Comparison of ENCODE assay signal across 13 cellular contexts in genomic region chr20:32201977-32202363, GRCh38. TPM values are rescaled to one million over a fixed set of nuclear protein-coding genes. Genes with fewer than 3 reads are reported as not detected.
A peak's percentile ranks its signal among the peaks of the same experiment; 100 is the strongest.
DNase-seq lines count a peak whose midpoint lies in the region; TF ChIP-seq lines count a peak whose summit lies in the region.
"Had no signal": no experiment of that assay in that cellular context is flagged by ENCODE, and none has a peak within 500 bp of the region (broad histone marks: within the 10 kb centered on the region; RNA-seq: fewer than 3 reads in every experiment).

No MANE protein-coding gene starts in this region.

- no peaks in the 10 kb centered on the region for H3K9me3 Mint-ChIP-seq in CD8-positive, alpha-beta memory T cell
- H3K9me3 Mint-ChIP-seq in HFFc6 (no peaks in the 10 kb centered on the region), progenitor cell of endocrine pancreas (ENCODE audit: low read depth) (no peaks in the 10 kb centered on the region), glutamatergic neuron (ENCODE audit: unreplicated experiment) (peaks cover 4% of the 10 kb centered on the region)
- H3K9me3 Mint-ChIP-seq: naive B cell had no signal

- H3K4me3 ChIP-seq in CD8-positive, alpha-beta memory T cell (ENCODE audit: low read length): no peak overlapping the region
- no peak overlapping the region for H3K4me3 ChIP-seq in choroid plexus epithelial cell (ENCODE audit: low read depth, low read length)
- H3K4me3 ChIP-seq: esophagus muscularis mucosa had no signal

- peaks cover 48 to 79% (median 56%) of the 10 kb centered on the region in 3 donors for H3K4me1 Mint-ChIP-seq in CD8-positive, alpha-beta memory T cell
- H3K4me1 Mint-ChIP-seq in HFFc6 (ENCODE audit: low read depth) (peaks cover 57% of the 10 kb centered on the region), progenitor cell of endocrine pancreas (ENCODE audit: low read depth) (peaks cover 38% of the 10 kb centered on the region), glutamatergic neuron (ENCODE audit: low read depth, unreplicated experiment) (peaks cover 40% of the 10 kb centered on the region)

- peaks cover 0 to 71% (median 5%) of the 10 kb centered on the region in 3 donors for H3K36me3 Mint-ChIP-seq in CD8-positive, alpha-beta memory T cell
- peaks cover 15% of the 10 kb centered on the region; the same call in 1 of the 2 replicates for H3K36me3 Mint-ChIP-seq in HFFc6 (ENCODE audit: low read depth)
- peaks cover 20% of the 10 kb centered on the region for H3K36me3 Mint-ChIP-seq in progenitor cell of endocrine pancreas (ENCODE audit: insufficient read depth)
- no peaks in the 10 kb centered on the region for H3K36me3 Mint-ChIP-seq in glutamatergic neuron (ENCODE audit: unreplicated experiment)

- no peak overlapping the region for H3K4me3 Mint-ChIP-seq in CD8-positive, alpha-beta memory T cell
- H3K4me3 Mint-ChIP-seq in HFFc6 (no peak overlapping the region), progenitor cell of endocrine pancreas (ENCODE audit: low read depth) (no peak overlapping the region), glutamatergic neuron (ENCODE audit: unreplicated experiment) (no peak overlapping the region)

- CTCF ChIA-PET in CD8-positive, alpha-beta memory T cell (lab: Charles Lee): no interaction called here

- DNase-seq in CD8-positive, alpha-beta memory T cell: no peak
- DNase-seq in HFFc6: no peak
- DNase-seq in choroid plexus epithelial cell (ENCODE audit: low read depth): peak; percentile 16
- no peak for DNase-seq in progenitor cell of endocrine pancreas (ENCODE audit: low spot score, unreplicated experiment)
- no peak for DNase-seq in GOT3 (lab: John Stamatoyannopoulos, UW)
- no peak for DNase-seq in middle frontal gyrus (ENCODE audit: extremely low spot score, low spot score)
- DNase-seq in glutamatergic neuron: no peak
- DNase-seq: activated CD4-positive, alpha-beta T cell treated with anti-CD3 and anti-CD28 coated beads for 48 hours; COR-L47; islet precursor cell; naive B cell; NCI-H1092 treated with DMSO at 0.1 percent for 48 hours had no signal

- H3K27me3 Mint-ChIP-seq in CD8-positive, alpha-beta memory T cell: no peaks in the 10 kb centered on the region
- no peaks in the 10 kb centered on the region; the same call in none of the 2 replicates for H3K27me3 Mint-ChIP-seq in HFFc6 (ENCODE audit: insufficient read depth)
- H3K27me3 Mint-ChIP-seq in progenitor cell of endocrine pancreas: no peaks in the 10 kb centered on the region
- peaks cover 4% of the 10 kb centered on the region for H3K27me3 Mint-ChIP-seq in glutamatergic neuron (ENCODE audit: unreplicated experiment)
- H3K27me3 Mint-ChIP-seq: naive B cell had no signal

- peaks cover 27% of the 10 kb centered on the region for H3K36me3 ChIP-seq in CD8-positive, alpha-beta memory T cell (ENCODE audit: insufficient read depth, low read length)

- H3K4me1 ChIP-seq in CD8-positive, alpha-beta memory T cell (ENCODE audit: insufficient read depth, low read length): peaks cover 39% of the 10 kb centered on the region

- POLR2A ChIA-PET in CD8-positive, alpha-beta memory T cell (lab: Charles Lee): no interaction called here

- H3K27me3 ChIP-seq in CD8-positive, alpha-beta memory T cell (ENCODE audit: insufficient read depth, low read length, poor library complexity, severe bottlenecking): no peaks in the 10 kb centered on the region
- H3K27me3 ChIP-seq: esophagus muscularis mucosa had no signal

- TF ChIP-seq CTCF in HFFc6 (IDR thresholded peaks at IDR 0.05) (no peak), choroid plexus epithelial cell (conservative IDR thresholded peaks at IDR 0.05; ENCODE audit: low read depth, low read length) (no peak), progenitor cell of endocrine pancreas (IDR thresholded peaks at IDR 0.05; ENCODE audit: unreplicated experiment) (no peak), glutamatergic neuron (IDR thresholded peaks at IDR 0.05; ENCODE audit: partially characterized antibody, unreplicated experiment) (no peak)

- H3K27ac Mint-ChIP-seq in CD8-positive, alpha-beta memory T cell: peak overlapping the region in 6 of 8 donors; percentile 11 to 84 (median 38)
- H3K27ac Mint-ChIP-seq in HFFc6 (peak overlapping the region; percentile 80), progenitor cell of endocrine pancreas (peak overlapping the region; percentile 63), glutamatergic neuron (ENCODE audit: unreplicated experiment) (no peak overlapping the region)

- no peaks in the 10 kb centered on the region for H3K9me3 ChIP-seq in CD8-positive, alpha-beta memory T cell (ENCODE audit: low read length)
- H3K9me3 ChIP-seq: esophagus muscularis mucosa had no signal

- no peak overlapping the region for H3K27ac ChIP-seq in CD8-positive, alpha-beta memory T cell (ENCODE audit: low read depth, low read length)

RNA-seq across cellular contexts. Expression of gene PLAGL2, which starts 5.6 kb away (rescaled TPM):
- total RNA-seq in CD8-positive, alpha-beta memory T cell: 100 to 1,000 TPM; 120 to 121 TPM
- polyA plus RNA-seq in CD8-positive, alpha-beta memory T cell: 4.4 TPM
- 10 to 100 TPM in 2 of 6 experiments, 1 to 10 TPM in 4; 8.5 to 11.1 (median 9.5) TPM for total RNA-seq in HFFc6 (2021; fragmentation: NEBNext Ultra II Directional; extraction: Animal tissue kit (Norgen Biotek cat#: 25700))
- total RNA-seq in progenitor cell of endocrine pancreas (57.1 and 59.3 TPM in 2 replicates), glutamatergic neuron (ENCODE audit: unreplicated experiment) (34.9 TPM)

RNA-seq across cellular contexts. Expression of gene POFUT1, which starts 5.7 kb away (rescaled TPM):
- total RNA-seq in CD8-positive, alpha-beta memory T cell: 10 to 100 TPM; 87.1 to 88.8 TPM
- 15.8 TPM for polyA plus RNA-seq in CD8-positive, alpha-beta memory T cell
- 10 to 100 TPM; 64.1 to 83.7 (median 74.6) TPM for total RNA-seq in HFFc6 (2021; fragmentation: NEBNext Ultra II Directional; extraction: Animal tissue kit (Norgen Biotek cat#: 25700))
- total RNA-seq in progenitor cell of endocrine pancreas (48.7 and 49.8 TPM in 2 replicates), glutamatergic neuron (ENCODE audit: unreplicated experiment) (29.5 TPM)
